Comparison of ENCODE assay signal across 1 cellular context in the genomic region with DNA sequence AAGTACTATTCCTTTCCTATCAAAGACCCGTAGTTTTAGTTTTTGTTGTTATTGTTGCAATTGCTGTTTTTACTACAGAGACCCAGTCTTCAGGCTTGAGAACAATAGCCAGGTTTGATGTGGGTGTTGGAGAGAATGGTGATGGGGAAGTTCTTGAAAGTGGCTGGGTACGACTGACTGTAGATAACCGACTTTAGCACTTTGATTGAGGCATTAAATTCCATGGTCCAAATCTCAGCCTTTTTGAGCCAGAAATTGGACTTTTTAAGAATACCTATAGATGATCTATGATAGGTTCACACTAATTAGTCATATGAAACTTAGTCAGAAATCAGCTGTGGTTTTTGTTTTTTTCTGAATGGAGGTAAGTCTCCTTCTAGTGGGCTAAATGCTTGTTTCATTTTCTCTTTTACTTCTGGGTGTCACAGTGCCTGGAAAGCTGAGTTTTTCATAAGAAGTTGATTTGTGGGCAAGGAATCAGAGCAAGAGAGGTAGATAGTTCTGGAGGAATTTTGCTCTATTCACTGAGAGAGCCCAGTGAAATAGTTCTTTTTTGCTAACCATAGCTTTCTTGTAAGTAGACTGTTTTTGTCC.
TF ChIP-seq lines count a peak whose summit lies in the region.

No MANE protein-coding gene starts in this region.

TF ChIP-seq in K562, 482 proteins besides CTCF, POLR2A, EP300 and RAD21:
- TF ChIP-seq, protein P1, sequence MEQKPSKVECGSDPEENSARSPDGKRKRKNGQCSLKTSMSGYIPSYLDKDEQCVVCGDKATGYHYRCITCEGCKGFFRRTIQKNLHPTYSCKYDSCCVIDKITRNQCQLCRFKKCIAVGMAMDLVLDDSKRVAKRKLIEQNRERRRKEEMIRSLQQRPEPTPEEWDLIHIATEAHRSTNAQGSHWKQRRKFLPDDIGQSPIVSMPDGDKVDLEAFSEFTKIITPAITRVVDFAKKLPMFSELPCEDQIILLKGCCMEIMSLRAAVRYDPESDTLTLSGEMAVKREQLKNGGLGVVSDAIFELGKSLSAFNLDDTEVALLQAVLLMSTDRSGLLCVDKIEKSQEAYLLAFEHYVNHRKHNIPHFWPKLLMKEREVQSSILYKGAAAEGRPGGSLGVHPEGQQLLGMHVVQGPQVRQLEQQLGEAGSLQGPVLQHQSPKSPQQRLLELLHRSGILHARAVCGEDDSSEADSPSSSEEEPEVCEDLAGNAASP (IDR thresholded peaks at IDR 0.05) = no peak
- 0 out of 2 replicates have a peak, but pooled peaks have one; percentile 1 for TF ChIP-seq RBFOX2 (IDR thresholded peaks at IDR 0.05; ENCODE audit: low read depth, low read length)
